Comparison of ENCODE assay signal across 11 cellular contexts in genomic region chr2:233409286-233409991, GRCh38. TPM values are rescaled to one million over a fixed set of nuclear protein-coding genes. Genes with fewer than 3 reads are reported as not detected.
DNase-seq lines count a peak whose midpoint lies in the region; ATAC-seq, FAIRE-seq and TF ChIP-seq lines count a peak whose summit lies in the region.
"Had no signal": no experiment of that assay in that cellular context is flagged by ENCODE, and none has a peak within 500 bp of the region (broad histone marks: within the 10 kb centered on the region; RNA-seq: fewer than 3 reads in every experiment).

No MANE protein-coding gene starts in this region.

- H3K4me1 Mint-ChIP-seq in CD4-positive, CD25-positive, alpha-beta regulatory T cell: peaks cover 38 to 85% (median 51%) of the 10 kb centered on the region in 4 donors
- H3K4me1 Mint-ChIP-seq in natural killer cell treated with Interleukin-12 subunit alpha and Interleukin-12 subunit beta and Interleukin-15 and Interleukin-18, amount 100 ng/mL, for 72 hours (ENCODE audit: low read depth in 2 of 2): peaks cover 51 to 58% of the 10 kb centered on the region in 2 donors

- CTCF ChIA-PET in endothelial cell of umbilical vein (lab: Charles Lee): interaction anchor here (11.2 kb wide), 1 partner anchor 35 kb away, joined by 191 read pairs; no protein-coding TSS in a partner anchor

- TF ChIP-seq POLR2A in endothelial cell of umbilical vein (IDR thresholded peaks at IDR 0.05; ENCODE audit: low read depth, low read length) (no peak), esophagus squamous epithelium (IDR thresholded peaks at IDR 0.05) (no peak)

- peak overlapping the region; percentile 56 for H3K4me3 ChIP-seq in CD4-positive, CD25-positive, alpha-beta regulatory T cell (ENCODE audit: low read depth, low read length)
- no peak overlapping the region for H3K4me3 ChIP-seq in endothelial cell of umbilical vein (replicated peaks in 1 of 3; ENCODE audit: insufficient read depth in 1 of 3, low read depth in 1 of 3, low read length in 3 of 3)
- no peak overlapping the region for H3K4me3 ChIP-seq in esophagus squamous epithelium
- H3K4me3 ChIP-seq: neural progenitor cell had no signal

- WGBS in esophagus squamous epithelium, 2 donors: 40 to 43% methylated on average over 6 of the region's 6 CpGs

- no TSS peak for BruUV-seq in endothelial cell of umbilical vein (replicated peaks; lab: Mats Ljungman, UMichigan)

- H3K36me3 ChIP-seq in CD4-positive, CD25-positive, alpha-beta regulatory T cell (ENCODE audit: control insufficient read depth, insufficient read depth, low read length): peaks cover 2% of the 10 kb centered on the region
- H3K36me3 ChIP-seq in endothelial cell of umbilical vein (ENCODE audit: control insufficient read depth in 2 of 2, extremely low read depth in 1 of 2, insufficient read depth in 2 of 2, low read length in 2 of 2): no peaks in the 10 kb centered on the region
- no peaks in the 10 kb centered on the region for H3K36me3 ChIP-seq in esophagus squamous epithelium

- no peak overlapping the region for H3K9ac ChIP-seq in endothelial cell of umbilical vein (replicated peaks; ENCODE audit: extremely low read depth, insufficient read depth, low read length)
- H3K9ac ChIP-seq: neural progenitor cell had no signal

- no peaks in the 10 kb centered on the region for H3K9me1 ChIP-seq in endothelial cell of umbilical vein (replicated peaks; ENCODE audit: control insufficient read depth, extremely low read depth, insufficient read depth, low read length)

- H3K27me3 ChIP-seq in CD4-positive, CD25-positive, alpha-beta regulatory T cell (ENCODE audit: control insufficient read depth, insufficient read depth, low read length): no peaks in the 10 kb centered on the region
- no peaks in the 10 kb centered on the region for H3K27me3 ChIP-seq in endothelial cell of umbilical vein (ENCODE audit: control insufficient read depth in 2 of 2, insufficient read depth in 2 of 2, low read length in 2 of 2)
- no peaks in the 10 kb centered on the region for H3K27me3 ChIP-seq in esophagus squamous epithelium
- H3K27me3 ChIP-seq: neural progenitor cell had no signal

- FAIRE-seq in endothelial cell of umbilical vein (lab: Jason Lieb, UNC): peak; percentile 54

- H2AFZ ChIP-seq in endothelial cell of umbilical vein (ENCODE audit: low read depth, low read length): no peak overlapping the region
- H2AFZ ChIP-seq: neural progenitor cell had no signal

- peak; percentile 65 to 73 for ATAC-seq in CD4-positive, CD25-positive, alpha-beta regulatory T cell (ENCODE audit: low read depth in 2 of 2)
- peak; percentile 77 to 79 for ATAC-seq in natural killer cell treated with Interleukin-12 subunit alpha and Interleukin-12 subunit beta and Interleukin-15 and Interleukin-18, amount 100 ng/mL, for 72 hours
- ATAC-seq in GM21381 (IDR thresholded peaks at IDR 0.05; ENCODE audit: unreplicated experiment): no peak

- no peaks in the 10 kb centered on the region for H4K20me1 ChIP-seq in endothelial cell of umbilical vein (replicated peaks; ENCODE audit: control insufficient read depth, extremely low read depth, insufficient read depth, low read length)

- peak in 2 of 3 donors; percentile 53 to 75 for DNase-seq in CD4-positive, CD25-positive, alpha-beta regulatory T cell
- DNase-seq in SK-N-DZ (ENCODE audit: low spot score): peak; percentile 43
- peak; percentile 86 for DNase-seq in endothelial cell of umbilical vein (ENCODE audit: low read depth, low spot score)
- DNase-seq in natural killer cell treated with Interleukin-12 subunit alpha and Interleukin-12 subunit beta and Interleukin-15 and Interleukin-18, amount 100 ng/mL, for 72 hours (ENCODE audit: low spot score): no peak
- no peak for DNase-seq in esophagus squamous epithelium (lab: John Stamatoyannopoulos, UW)
- DNase-seq in stimulated activated CD4-positive, alpha-beta T cell treated with anti-CD3 and anti-CD28 coated beads, Interleukin-1b, Interleukin-23, amount 100 ng/mL, for 48 hours: no peak
- no peak for DNase-seq in NCI-H128 (lab: John Stamatoyannopoulos, UW; ENCODE audit: unreplicated experiment)
- DNase-seq: DMS79, SHP77 had no signal

- intact Hi-C loops in endothelial cell of umbilical vein (cut with micrococcal nuclease) (loop anchor here (1.0 kb wide), 1 partner anchor 10 kb away; no protein-coding TSS in a partner anchor), esophagus squamous epithelium (cut with DNase I) (no loop called here)

- peaks cover 0 to 3% (median 0%) of the 10 kb centered on the region in 7 donors for H3K9me3 Mint-ChIP-seq in CD4-positive, CD25-positive, alpha-beta regulatory T cell
- no peaks in the 10 kb centered on the region for H3K9me3 Mint-ChIP-seq in natural killer cell treated with Interleukin-12 subunit alpha and Interleukin-12 subunit beta and Interleukin-15 and Interleukin-18, amount 100 ng/mL, for 72 hours

- H3K27me3 Mint-ChIP-seq in CD4-positive, CD25-positive, alpha-beta regulatory T cell: no peaks in the 10 kb centered on the region
- no peaks in the 10 kb centered on the region for H3K27me3 Mint-ChIP-seq in natural killer cell treated with Interleukin-12 subunit alpha and Interleukin-12 subunit beta and Interleukin-15 and Interleukin-18, amount 100 ng/mL, for 72 hours

- peak overlapping the region; percentile 67 to 91 (median 88) for H3K27ac Mint-ChIP-seq in CD4-positive, CD25-positive, alpha-beta regulatory T cell
- peak overlapping the region; percentile 38 to 80 for H3K27ac Mint-ChIP-seq in natural killer cell treated with Interleukin-12 subunit alpha and Interleukin-12 subunit beta and Interleukin-15 and Interleukin-18, amount 100 ng/mL, for 72 hours
- H3K27ac Mint-ChIP-seq: neural progenitor cell had no signal

- H3K4me1 ChIP-seq in CD4-positive, CD25-positive, alpha-beta regulatory T cell (ENCODE audit: control insufficient read depth, insufficient read depth, low read length, poor library complexity, severe bottlenecking): peaks cover 38% of the 10 kb centered on the region
- H3K4me1 ChIP-seq in endothelial cell of umbilical vein (ENCODE audit: control insufficient read depth, extremely low read depth, insufficient read depth, low read length) (peaks cover 13% of the 10 kb centered on the region), esophagus squamous epithelium (peaks cover 0 to 44% (median 12%) of the 10 kb centered on the region in 3 donors)
- H3K4me1 ChIP-seq: neural progenitor cell had no signal

- H3K4me3 Mint-ChIP-seq in CD4-positive, CD25-positive, alpha-beta regulatory T cell: peak overlapping the region; percentile 60 to 69 (median 66)
- H3K4me3 Mint-ChIP-seq in natural killer cell treated with Interleukin-12 subunit alpha and Interleukin-12 subunit beta and Interleukin-15 and Interleukin-18, amount 100 ng/mL, for 72 hours: peak overlapping the region; percentile 28
- H3K4me3 Mint-ChIP-seq: neural progenitor cell had no signal

- H3K4me2 ChIP-seq in endothelial cell of umbilical vein (ENCODE audit: insufficient read depth, low read length): no peak overlapping the region
- H3K4me2 ChIP-seq: neural progenitor cell had no signal

- dilution Hi-C loops in endothelial cell of umbilical vein (cut with MboI; ENCODE audit: extremely low pct_ligation_motif_present, low sequenced_read_pairs): no loop called here

- TF ChIP-seq CTCF in endothelial cell of umbilical vein (IDR thresholded peaks at IDR 0.05; ENCODE audit: extremely low read depth in 1 of 2, insufficient read depth in 1 of 2, low read depth in 1 of 2, low read length in 2 of 2) (no peak), esophagus squamous epithelium (IDR thresholded peaks at IDR 0.05) (no peak)

- no peaks in the 10 kb centered on the region for H3K79me2 ChIP-seq in endothelial cell of umbilical vein (ENCODE audit: control insufficient read depth, insufficient read depth, low read length)

- peak overlapping the region; percentile 49 for H3K27ac ChIP-seq in CD4-positive, CD25-positive, alpha-beta regulatory T cell (ENCODE audit: insufficient read depth, low read length, poor library complexity, severe bottlenecking)
- H3K27ac ChIP-seq in endothelial cell of umbilical vein (ENCODE audit: insufficient read depth, low read depth, low read length) (no peak overlapping the region), esophagus squamous epithelium (peak overlapping the region in 1 of 4 donors; percentile 13)
- H3K27ac ChIP-seq: neural progenitor cell had no signal

- no peaks in the 10 kb centered on the region for H3K9me3 ChIP-seq in CD4-positive, CD25-positive, alpha-beta regulatory T cell (ENCODE audit: control insufficient read depth in 2 of 2, low read length in 2 of 2)
- H3K9me3 ChIP-seq in endothelial cell of umbilical vein (replicated peaks; ENCODE audit: control insufficient read depth, insufficient read depth, low read length) (no peaks in the 10 kb centered on the region), esophagus squamous epithelium (peaks cover 0 to 10% (median 8%) of the 10 kb centered on the region in 3 donors)

- peaks cover 18% of the 10 kb centered on the region for H3K36me3 Mint-ChIP-seq in CD4-positive, CD25-positive, alpha-beta regulatory T cell
- H3K36me3 Mint-ChIP-seq in natural killer cell treated with Interleukin-12 subunit alpha and Interleukin-12 subunit beta and Interleukin-15 and Interleukin-18, amount 100 ng/mL, for 72 hours: peaks cover 30% of the 10 kb centered on the region

- POLR2A ChIA-PET in endothelial cell of umbilical vein (lab: Charles Lee): no interaction called here

TF ChIP-seq in endothelial cell of umbilical vein, 7 proteins besides CTCF, POLR2A, EP300 and RAD21:
- TF ChIP-seq GATA2 (IDR thresholded peaks at IDR 0.05; ENCODE audit: insufficient read depth, insufficient read length, low read depth, low read length): no peak
- TF ChIP-seq EZH2 (IDR thresholded peaks at IDR 0.05; ENCODE audit: borderline replicate concordance, low read depth, low read length, severe bottlenecking): no peak

RNA-seq across cellular contexts. Expression of gene DGKD, which starts 55.1 kb away (rescaled TPM):
- 161 TPM for total RNA-seq in CD4-positive, CD25-positive, alpha-beta regulatory T cell
- 10 to 100 TPM; 11.3 to 12.7 (median 11.4) TPM for polyA plus RNA-seq in CD4-positive, CD25-positive, alpha-beta regulatory T cell
- 15.9 and 21.3 TPM in 2 replicates for polyA plus RNA-seq in SK-N-DZ (2014; cell fraction: cytosol; rRNA removed)
- 45.7 and 52.6 TPM in 2 replicates for polyA plus RNA-seq in SK-N-DZ (2014; cell fraction: nucleus; rRNA removed)
- 36.5 and 36.6 TPM in 2 replicates for total RNA-seq in endothelial cell of umbilical vein
- polyA plus RNA-seq in endothelial cell of umbilical vein: 10.4 and 10.8 TPM in 2 replicates
- polyA plus RNA-seq in endothelial cell of umbilical vein (2011; cell fraction: cytosol; rRNA removed): 8.6 and 10.7 TPM in 2 replicates
- polyA plus RNA-seq in endothelial cell of umbilical vein (2011; cell fraction: nucleus; rRNA removed): 73.5 and 81.7 TPM in 2 replicates
- polyA plus RNA-seq in endothelial cell of umbilical vein (2012): 10.4 and 12.6 TPM in 2 replicates
- 18.7 and 34.0 TPM in 2 replicates for polyA minus RNA-seq in endothelial cell of umbilical vein
- 10.1 TPM for polyA minus RNA-seq in endothelial cell of umbilical vein (2011; cell fraction: cytosol; rRNA and poly(A)+ RNA removed)
- polyA minus RNA-seq in endothelial cell of umbilical vein (2011; cell fraction: nucleus; rRNA and poly(A)+ RNA removed): 26.2 and 46.1 TPM in 2 replicates
- total RNA-seq in natural killer cell treated with Interleukin-12 subunit alpha and Interleukin-12 subunit beta and Interleukin-15 and Interleukin-18, amount 100 ng/mL, for 72 hours: 100 to 1,000 TPM in 1 of 2 donors, 10 to 100 TPM in 1; 82.4 to 124 TPM
- total RNA-seq in esophagus squamous epithelium: 10 to 100 TPM in 1 of 4 donors, 1 to 10 TPM in 3; 2.3 to 10.9 (median 4.2) TPM

Comparison
In these comparisons a context has a peak if more than half of its experiments do, and no peak if none do; other contexts are left out.
1. DNase-seq: peak in CD4-positive, CD25-positive, alpha-beta regulatory T cell (2 of 3), SK-N-DZ (single experiment) and endothelial cell of umbilical vein (single experiment); none in natural killer cell treated with Interleukin-12 subunit alpha and Interleukin-12 subunit beta and Interleukin-15 and Interleukin-18, amount 100 ng/mL, for 72 hours (single experiment), esophagus squamous epithelium (single experiment), stimulated activated CD4-positive, alpha-beta T cell treated with anti-CD3 and anti-CD28 coated beads, Interleukin-1b, Interleukin-23, amount 100 ng/mL, for 48 hours (single experiment) and NCI-H128 (single experiment).